In the genomic region with DNA sequence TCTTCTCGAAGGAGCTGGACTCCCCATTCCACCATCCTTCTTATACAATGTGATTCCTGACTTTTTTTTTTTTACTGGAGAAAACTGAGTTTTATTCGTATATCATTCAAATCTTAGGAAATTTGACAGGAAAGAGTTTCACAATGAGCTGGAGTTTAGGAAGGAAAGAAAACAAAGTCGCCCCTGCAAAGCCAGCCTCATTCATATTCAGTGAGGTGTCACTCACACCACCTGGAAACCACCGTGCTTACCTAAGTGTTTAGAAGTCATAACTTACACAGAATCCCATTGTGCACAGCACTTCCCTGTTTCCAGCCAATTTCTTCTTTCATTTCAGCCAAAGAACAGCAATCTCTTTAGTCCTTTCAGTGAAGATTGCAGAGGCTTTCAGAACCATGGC, we compare ENCODE assay signal across 13 cellular contexts.
A peak's percentile ranks its signal among the peaks of the same experiment; 100 is the strongest.
DNase-seq lines count a peak whose midpoint lies in the region; ATAC-seq and TF ChIP-seq lines count a peak whose summit lies in the region.
"Had no signal": no experiment of that assay in that cellular context is flagged by ENCODE, and none has a peak within 500 bp of the region (broad histone marks: within the 10 kb centered on the region; RNA-seq: fewer than 3 reads in every experiment).

No MANE protein-coding gene starts in this region.

- no peaks in the 10 kb centered on the region for H3K27me3 Mint-ChIP-seq in activated CD8-positive, alpha-beta T cell treated with anti-CD3 and anti-CD28 coated beads, Interleukin-2, amount 10 ng/mL, durations not matched to agents 7 days and 5 days (ENCODE audit: low read depth)

- peaks cover 4% of the 10 kb centered on the region for H3K4me1 ChIP-seq in upper lobe of right lung

- in situ Hi-C loops in KBM-7 (cut with MboI; ENCODE audit: low pct_unique_long_range_greater_than_20kb, low sequenced_read_pairs): no loop called here

- H3K9me3 ChIP-seq in upper lobe of right lung: no peaks in the 10 kb centered on the region
- H3K9me3 ChIP-seq: MG63, neutrophil had no signal

- POLR2A ChIA-PET in activated CD8-positive, alpha-beta T cell treated with anti-CD3 and anti-CD28 coated beads, Interleukin-2, amount 10 ng/mL, durations not matched to agents 7 days and 5 days (lab: Charles Lee): interaction anchor here (0.8 to 1.3 kb wide), 2 partner anchors 9 to 14 kb away, joined by 3 to 5 read pairs; no protein-coding TSS in a partner anchor

- CTCF ChIA-PET in activated CD8-positive, alpha-beta T cell treated with anti-CD3 and anti-CD28 coated beads, Interleukin-2, amount 10 ng/mL, durations not matched to agents 7 days and 5 days (lab: Charles Lee): interaction anchor here (2.6 kb wide), 1 partner anchor 15 kb away, joined by 6 read pairs; no protein-coding TSS in a partner anchor

- TF ChIP-seq CTCF in fibroblast of pulmonary artery (IDR thresholded peaks at IDR 0.05; ENCODE audit: low read length, missing control alignments) (no peak), upper lobe of right lung (IDR thresholded peaks at IDR 0.05) (no peak)

- H3K27ac ChIP-seq in upper lobe of right lung: no peak overlapping the region
- H3K27ac ChIP-seq: neutrophil, SK-N-MC had no signal

- H3K36me3 ChIP-seq in upper lobe of right lung: peaks cover 12% of the 10 kb centered on the region
- H3K36me3 ChIP-seq: neutrophil had no signal

- H3K36me3 Mint-ChIP-seq in activated CD8-positive, alpha-beta T cell treated with anti-CD3 and anti-CD28 coated beads, Interleukin-2, amount 10 ng/mL, durations not matched to agents 7 days and 5 days (ENCODE audit: low read depth): peaks cover 42% of the 10 kb centered on the region

- peaks cover 49% of the 10 kb centered on the region for H3K4me1 Mint-ChIP-seq in activated CD8-positive, alpha-beta T cell treated with anti-CD3 and anti-CD28 coated beads, Interleukin-2, amount 10 ng/mL, durations not matched to agents 7 days and 5 days (ENCODE audit: low read depth)

- H3K4me3 ChIP-seq in fibroblast of pulmonary artery (replicated peaks; ENCODE audit: low read depth, low read length): no peak overlapping the region
- H3K4me3 ChIP-seq in upper lobe of right lung: no peak overlapping the region
- H3K4me3 ChIP-seq: MG63, SK-N-MC had no signal

- no peaks in the 10 kb centered on the region for H3K27me3 ChIP-seq in upper lobe of right lung
- H3K27me3 ChIP-seq: MG63, neutrophil had no signal

- H3K27ac Mint-ChIP-seq in activated CD8-positive, alpha-beta T cell treated with anti-CD3 and anti-CD28 coated beads, Interleukin-2, amount 10 ng/mL, durations not matched to agents 7 days and 5 days: peak overlapping the region; percentile 77

- H3K9me3 Mint-ChIP-seq in activated CD8-positive, alpha-beta T cell treated with anti-CD3 and anti-CD28 coated beads, Interleukin-2, amount 10 ng/mL, durations not matched to agents 7 days and 5 days (ENCODE audit: insufficient read depth): no peaks in the 10 kb centered on the region

- peak; percentile 27 for DNase-seq in stimulated activated CD4-positive, alpha-beta T cell treated with anti-CD3 and anti-CD28 coated beads, Interleukin-15, amount 100 ng/mL, for 24 hours
- no peak for DNase-seq in stimulated activated CD4-positive, alpha-beta T cell treated with anti-CD3 and anti-CD28 coated beads, Interleukin-2, amount 100 ng/mL, for 24 hours
- no peak for DNase-seq in activated CD8-positive, alpha-beta T cell treated with anti-CD3 and anti-CD28 coated beads, Interleukin-2, amount 10 ng/mL, durations not matched to agents 7 days and 5 days
- DNase-seq in fibroblast of pulmonary artery (ENCODE audit: low read depth) (peak; percentile 44), NCI-H1930 (lab: John Stamatoyannopoulos, UW) (no peak), KBM-7 (no peak), upper lobe of right lung (no peak)
- DNase-seq: AML-193, MG63, NCI-H748 treated with DMSO at 0.1 percent for 48 hours had no signal

- intact Hi-C loops in upper lobe of right lung (cut with DNase I): no loop called here

- H3K4me3 Mint-ChIP-seq in activated CD8-positive, alpha-beta T cell treated with anti-CD3 and anti-CD28 coated beads, Interleukin-2, amount 10 ng/mL, durations not matched to agents 7 days and 5 days: no peak overlapping the region

- ATAC-seq in activated CD8-positive, alpha-beta T cell treated with anti-CD3 and anti-CD28 coated beads, Interleukin-2, amount 10 ng/mL, durations not matched to agents 7 days and 5 days: no peak
- ATAC-seq in HG03565 (IDR thresholded peaks at IDR 0.05; ENCODE audit: unreplicated experiment): no peak
- no peak for ATAC-seq in upper lobe of right lung

Comparison
In these comparisons a context has a peak if more than half of its experiments do, and no peak if none do; other contexts are left out.
1. DNase-seq: peak in stimulated activated CD4-positive, alpha-beta T cell treated with anti-CD3 and anti-CD28 coated beads, Interleukin-15, amount 100 ng/mL, for 24 hours (single experiment) and fibroblast of pulmonary artery (single experiment); none in stimulated activated CD4-positive, alpha-beta T cell treated with anti-CD3 and anti-CD28 coated beads, Interleukin-2, amount 100 ng/mL, for 24 hours (0 of 2), activated CD8-positive, alpha-beta T cell treated with anti-CD3 and anti-CD28 coated beads, Interleukin-2, amount 10 ng/mL, durations not matched to agents 7 days and 5 days (single experiment), NCI-H1930 (0 of 2), KBM-7 (single experiment) and upper lobe of right lung (single experiment).